Comparison of ENCODE assay signal across 10 cellular contexts in the genomic region with DNA sequence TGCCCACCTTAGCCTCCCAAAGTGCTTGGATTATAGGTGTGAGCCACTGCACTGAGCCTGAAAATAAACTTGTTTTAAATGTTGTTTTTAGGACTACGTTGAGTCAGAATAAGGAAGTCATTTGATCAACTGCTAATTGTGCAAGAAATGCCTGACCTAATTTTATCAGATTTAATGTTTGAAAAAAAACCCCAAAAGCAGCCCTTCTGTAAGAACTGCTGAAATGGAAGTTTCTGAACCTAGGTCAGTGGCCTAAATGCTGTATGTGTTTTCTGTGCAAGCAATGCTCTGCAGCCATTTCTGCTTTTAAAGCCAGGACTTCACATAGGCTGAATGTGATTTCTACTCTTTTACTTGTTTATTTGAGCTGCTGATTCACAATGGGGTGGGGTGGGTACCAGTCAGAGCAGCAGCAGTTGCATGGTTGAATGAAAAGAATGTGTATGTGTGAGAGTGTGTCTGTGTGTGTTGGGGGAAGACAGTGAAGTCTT. TPM values are rescaled to one million over a fixed set of nuclear protein-coding genes. Genes with fewer than 3 reads are reported as not detected.
DNase-seq lines count a peak whose midpoint lies in the region; ATAC-seq and TF ChIP-seq lines count a peak whose summit lies in the region.
"Had no signal": no experiment of that assay in that cellular context is flagged by ENCODE, and none has a peak within 500 bp of the region (broad histone marks: within the 10 kb centered on the region; RNA-seq: fewer than 3 reads in every experiment).

No MANE protein-coding gene starts in this region.

- H3K27ac Mint-ChIP-seq in T-helper 1 cell treated with Interleukin-12 subunit alpha and Interleukin-12 subunit beta and Interleukin-4 antibody, amounts not matched to agents 30 μg/mL and 1 μg/mL, for 36 hours: peak overlapping the region; percentile 10
- H3K27ac Mint-ChIP-seq in type B pancreatic cell: peak overlapping the region; percentile 83

- no peaks in the 10 kb centered on the region for H3K27me3 ChIP-seq in ascending aorta

- H3K27me3 Mint-ChIP-seq in T-helper 1 cell treated with Interleukin-12 subunit alpha and Interleukin-12 subunit beta and Interleukin-4 antibody, amounts not matched to agents 30 μg/mL and 1 μg/mL, for 36 hours (ENCODE audit: low read depth): no peaks in the 10 kb centered on the region
- no peaks in the 10 kb centered on the region for H3K27me3 Mint-ChIP-seq in type B pancreatic cell

- H3K4me1 Mint-ChIP-seq in T-helper 1 cell treated with Interleukin-12 subunit alpha and Interleukin-12 subunit beta and Interleukin-4 antibody, amounts not matched to agents 30 μg/mL and 1 μg/mL, for 36 hours (ENCODE audit: low read depth): peaks cover 11% of the 10 kb centered on the region
- peaks cover 11% of the 10 kb centered on the region for H3K4me1 Mint-ChIP-seq in type B pancreatic cell (ENCODE audit: unreplicated experiment)

- intact Hi-C loops in ascending aorta (cut with DNase I): no loop called here
- intact Hi-C loops in left colon (cut with DNase I, micrococcal nuclease): no loop called here

- peaks cover 5 to 6% of the 10 kb centered on the region in 2 donors for H3K36me3 ChIP-seq in ascending aorta

- no peak for DNase-seq in T-helper 1 cell
- no peak for DNase-seq in ascending aorta (ENCODE audit: low spot score in 2 of 2)
- no peak for DNase-seq in left colon
- DNase-seq in type B pancreatic cell (ENCODE audit: extremely low spot score, unreplicated experiment): no peak
- DNase-seq in activated CD4-positive, alpha-beta T cell treated with anti-CD3 and anti-CD28 coated beads for 4 hours: no peak
- DNase-seq in activated CD4-positive, alpha-beta T cell treated with anti-CD3 and anti-CD28 coated beads, Interleukin-2, amount 50 U/mL, for 48 hours: no peak
- no peak for DNase-seq in C1 segment of cervical spinal cord (lab: John Stamatoyannopoulos, UW)

- no peak overlapping the region for H3K4me3 Mint-ChIP-seq in T-helper 1 cell treated with Interleukin-12 subunit alpha and Interleukin-12 subunit beta and Interleukin-4 antibody, amounts not matched to agents 30 μg/mL and 1 μg/mL, for 36 hours
- H3K4me3 Mint-ChIP-seq in type B pancreatic cell: peak overlapping the region; percentile 63

- H3K9me3 ChIP-seq in ascending aorta: no peaks in the 10 kb centered on the region

- H3K4me1 ChIP-seq in ascending aorta: peaks cover 0 to 13% of the 10 kb centered on the region in 2 donors

- ATAC-seq in left colon: peak; percentile 11

- H3K9me3 Mint-ChIP-seq in T-helper 1 cell treated with Interleukin-12 subunit alpha and Interleukin-12 subunit beta and Interleukin-4 antibody, amounts not matched to agents 30 μg/mL and 1 μg/mL, for 36 hours: no peaks in the 10 kb centered on the region
- no peaks in the 10 kb centered on the region for H3K9me3 Mint-ChIP-seq in type B pancreatic cell

- peaks cover 11% of the 10 kb centered on the region for H3K36me3 Mint-ChIP-seq in T-helper 1 cell treated with Interleukin-12 subunit alpha and Interleukin-12 subunit beta and Interleukin-4 antibody, amounts not matched to agents 30 μg/mL and 1 μg/mL, for 36 hours (ENCODE audit: low read depth)
- H3K36me3 Mint-ChIP-seq in type B pancreatic cell: peaks cover 10% of the 10 kb centered on the region

- TF ChIP-seq CTCF in ascending aorta (IDR thresholded peaks at IDR 0.05) (no peak), type B pancreatic cell (conservative IDR thresholded peaks at IDR 0.05) (no peak)

- peak overlapping the region; percentile 55 to 73 for H3K27ac ChIP-seq in ascending aorta
- H3K27ac ChIP-seq: C4-2B, SK-N-MC had no signal

- H3K4me3 ChIP-seq in ascending aorta: no peak overlapping the region
- H3K4me3 ChIP-seq: SK-N-MC had no signal

RNA-seq across cellular contexts. Expression of gene GPX1, which starts 6.6 kb away (rescaled TPM):
- total RNA-seq in ascending aorta: 422 TPM
- total RNA-seq in left colon: 100 to 1,000 TPM; 128 to 146 TPM
- total RNA-seq in type B pancreatic cell (ENCODE audit: low replicate concordance): 114 and 132 TPM in 2 replicates

RNA-seq across cellular contexts. Expression of gene USP4, which starts 11.7 kb away (rescaled TPM):
- total RNA-seq in ascending aorta: 94.7 TPM
- 10 to 100 TPM; 48.5 to 55.3 TPM for total RNA-seq in left colon
- 48.1 and 48.8 TPM in 2 replicates for total RNA-seq in type B pancreatic cell (ENCODE audit: low replicate concordance)
